In genomic region chr20:17797163-17797562, GRCh38 we compare ENCODE assay signal across 25 cellular contexts.
"Had no signal": no experiment of that assay in that cellular context is flagged by ENCODE, and none has a peak within 500 bp of the region (broad histone marks: within the 10 kb centered on the region; RNA-seq: fewer than 3 reads in every experiment).

No MANE protein-coding gene starts in this region.

- H3K4me3 Mint-ChIP-seq: activated B cell treated with CpG ODN at 0.5 μM for 24 hours; activated naive CD4-positive, alpha-beta T cell treated with anti-CD3 and anti-CD28 coated beads, Interleukin-2, amount 50 U/mL, for 24 hours; endodermal cell; nephron progenitor cell; stimulated activated naive CD8-positive, alpha-beta T cell treated with anti-CD3 and anti-CD28 coated beads, Interleukin-15, amount 100 ng/mL, for 72 hours had no signal

- H3K4me3 ChIP-seq: lung, prostate gland, right atrium auricular region, skin epidermis, suprapubic skin, transverse colon, vagina had no signal

- H3K27ac ChIP-seq: epithelial cell of prostate had no signal

- H3K36me3 ChIP-seq: prostate gland, right atrium auricular region, suprapubic skin, transverse colon, vagina had no signal

- H3K27ac Mint-ChIP-seq: activated B cell treated with CpG ODN at 0.5 μM for 24 hours; activated naive CD4-positive, alpha-beta T cell treated with anti-CD3 and anti-CD28 coated beads, Interleukin-2, amount 50 U/mL, for 24 hours; endodermal cell; nephron progenitor cell; stimulated activated naive CD8-positive, alpha-beta T cell treated with anti-CD3 and anti-CD28 coated beads, Interleukin-15, amount 100 ng/mL, for 72 hours had no signal

- H3K27me3 ChIP-seq: right atrium auricular region, suprapubic skin, transverse colon, vagina had no signal

- DNase-seq: activated B cell treated with CpG ODN at 0.5 μM for 24 hours; activated CD4-positive, alpha-beta T cell treated with anti-CD3 and anti-CD28 coated beads for 4 hours; activated CD8-positive, alpha-beta memory T cell treated with anti-CD3 and anti-CD28 coated beads, Interleukin-2, amount 50 U/mL, for 4 hours; activated effector memory CD4-positive, alpha-beta T cell treated with Interleukin-2 at 50 U/mL for 16 hours; activated T-cell treated with anti-CD3 and anti-CD28 coated beads, Interleukin-2, amount 50 U/mL, for 48 hours; caudate nucleus; endodermal cell; foreskin melanocyte; glutamatergic neuron; hypothalamus; islet precursor cell; nephron progenitor cell; nucleus accumbens; stimulated activated CD4-positive, alpha-beta T cell treated with anti-CD3 and anti-CD28 coated beads, Interleukin-4, amount 100 ng/mL, for 1 hour; stimulated activated naive CD8-positive, alpha-beta T cell treated with anti-CD3 and anti-CD28 coated beads, Interleukin-15, amount 100 ng/mL, for 72 hours; T-helper 9 cell; transverse colon had no signal

- H3K9me3 ChIP-seq: prostate gland, right atrium auricular region, suprapubic skin, transverse colon, vagina had no signal

- H3K4me1 ChIP-seq: prostate gland had no signal

- ATAC-seq: stimulated activated naive CD8-positive, alpha-beta T cell treated with anti-CD3 and anti-CD28 coated beads, Interleukin-15, amount 100 ng/mL, for 72 hours had no signal

- H3K4me1 Mint-ChIP-seq: activated B cell treated with CpG ODN at 0.5 μM for 24 hours; activated naive CD4-positive, alpha-beta T cell treated with anti-CD3 and anti-CD28 coated beads, Interleukin-2, amount 50 U/mL, for 24 hours; endodermal cell; nephron progenitor cell had no signal
